ENCODE assay signal across 8 cellular contexts in genomic region chr13:98507060-98507797, GRCh38.
DNase-seq lines count a peak whose midpoint lies in the region; ATAC-seq, FAIRE-seq and TF ChIP-seq lines count a peak whose summit lies in the region.

No MANE protein-coding gene starts in this region.

- no peaks in the 10 kb centered on the region for H3K9me3 Mint-ChIP-seq in mesothelial cell of epicardium

- WGBS in ectodermal cell, 2 experiments: 58% methylated on average over 11 of the region's 11 CpGs

- no peaks in the 10 kb centered on the region for H3K36me3 ChIP-seq in ectodermal cell (ENCODE audit: control insufficient read depth, insufficient read depth, low read length)

- no peak overlapping the region for H3K4me3 Mint-ChIP-seq in mesothelial cell of epicardium

- peaks cover 23% of the 10 kb centered on the region for H3K36me3 Mint-ChIP-seq in mesothelial cell of epicardium

- H3K4me3 ChIP-seq in ectodermal cell (ENCODE audit: insufficient read depth, low read depth, low read length): no peak overlapping the region

- peak overlapping the region; percentile 15 for H3K27ac Mint-ChIP-seq in mesothelial cell of epicardium

- DNase-seq in ELF-1 (ENCODE audit: low read depth, low spot score): peak; percentile 96
- DNase-seq in NCI-H446 treated with DMSO at 0.1 percent for 48 hours (lab: John Stamatoyannopoulos, UW): peak; percentile 10
- peak in 1 of 2 experiments; percentile 80 for DNase-seq in mesothelial cell of epicardium (ENCODE audit: low spot score in 2 of 2, unreplicated experiment in 2 of 2)
- DNase-seq in ureter (ENCODE audit: low spot score): no peak
- DNase-seq in D721Med (ENCODE audit: insufficient read length, low spot score): no peak
- no peak for DNase-seq in midbrain (lab: John Stamatoyannopoulos, UW)

- no peak for FAIRE-seq in D721Med (lab: Jason Lieb, UNC)

- peaks cover 24% of the 10 kb centered on the region for H3K4me1 ChIP-seq in ectodermal cell (ENCODE audit: control insufficient read depth, insufficient read depth, low read length)

- H3K9me3 ChIP-seq in ectodermal cell (ENCODE audit: control insufficient read depth, low read length): no peaks in the 10 kb centered on the region

- H3K27ac ChIP-seq in ectodermal cell (ENCODE audit: insufficient read depth, low read depth, low read length, poor library complexity, severe bottlenecking): peak overlapping the region; percentile 50

- no peak for ATAC-seq in GM19397 (IDR thresholded peaks at IDR 0.05; ENCODE audit: unreplicated experiment)

- no peaks in the 10 kb centered on the region for H3K27me3 ChIP-seq in ectodermal cell (ENCODE audit: control insufficient read depth, insufficient read depth, low read length, poor library complexity, severe bottlenecking)

- TF ChIP-seq CTCF in mesothelial cell of epicardium (IDR thresholded peaks at IDR 0.05; ENCODE audit: unreplicated experiment): no peak
- TF ChIP-seq CTCF in D721Med (IDR thresholded peaks at IDR 0.05; ENCODE audit: insufficient read depth, missing control alignments): no peak

- no peaks in the 10 kb centered on the region for H3K27me3 Mint-ChIP-seq in mesothelial cell of epicardium (ENCODE audit: low read depth)

- peaks cover 49% of the 10 kb centered on the region for H3K4me1 Mint-ChIP-seq in mesothelial cell of epicardium

Comparison
In these comparisons a context has a peak if more than half of its experiments do, and no peak if none do; other contexts are left out.
1. DNase-seq: peak in ELF-1 (single experiment) and NCI-H446 treated with DMSO at 0.1 percent for 48 hours (single experiment); none in ureter (single experiment), D721Med (single experiment) and midbrain (single experiment).